Comparison of ENCODE assay signal across 8 cellular contexts in the genomic region with DNA sequence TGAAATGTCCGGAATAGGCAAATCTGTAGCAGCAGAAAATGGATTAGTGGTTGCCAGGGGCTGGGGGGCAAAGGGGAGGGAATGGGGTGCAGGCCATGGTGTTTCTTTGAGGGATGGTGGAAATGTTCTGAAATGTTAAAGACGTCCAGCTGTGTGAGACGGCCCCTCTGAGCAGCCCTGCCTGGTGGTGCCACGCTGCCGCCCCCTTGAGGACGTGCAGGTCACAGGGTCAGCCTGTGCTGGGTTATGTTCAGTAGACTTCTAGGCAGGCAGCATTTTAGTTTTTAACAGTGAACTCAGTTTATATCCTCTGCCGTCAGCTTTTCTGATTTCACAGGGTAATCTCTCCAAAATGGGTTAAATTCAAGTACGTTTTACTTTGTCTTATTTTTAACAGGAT. TPM values are rescaled to one million over a fixed set of nuclear protein-coding genes. Genes with fewer than 3 reads are reported as not detected.
DNase-seq lines count a peak whose midpoint lies in the region; TF ChIP-seq lines count a peak whose summit lies in the region.

No MANE protein-coding gene starts in this region.

- peak overlapping the region; percentile 90 for H3K27ac Mint-ChIP-seq in activated T-helper 2 cell treated with anti-CD3 and anti-CD28 coated beads, Interferon-gamma antibody, Interleukin-2, Interleukin-4, amounts not matched to agents 10 μg/mL and 5 μg/mL and 100 μg/mL, durations not matched to agents 14 hours and 24 hours and 36 hours

- H3K36me3 ChIP-seq in MM.1S (replicated peaks; ENCODE audit: insufficient read depth, low read length): no peaks in the 10 kb centered on the region
- no peaks in the 10 kb centered on the region for H3K36me3 ChIP-seq in parathyroid adenoma (ENCODE audit: control insufficient read depth, insufficient read depth, low read length)

- peaks cover 35% of the 10 kb centered on the region for H3K4me1 Mint-ChIP-seq in activated T-helper 2 cell treated with anti-CD3 and anti-CD28 coated beads, Interferon-gamma antibody, Interleukin-2, Interleukin-4, amounts not matched to agents 10 μg/mL and 5 μg/mL and 100 μg/mL, durations not matched to agents 14 hours and 24 hours and 36 hours (ENCODE audit: low read depth)

- H2AFZ ChIP-seq in MM.1S (ENCODE audit: low read length) (no peak overlapping the region), parathyroid adenoma (no peak overlapping the region)

- TF ChIP-seq CTCF in MM.1S (IDR thresholded peaks at IDR 0.05; ENCODE audit: low read length) (peak; percentile 50), parathyroid adenoma (IDR thresholded peaks at IDR 0.05) (no peak)

- H3K27ac ChIP-seq in MM.1S (ENCODE audit: low read length) (no peak overlapping the region), parathyroid adenoma (peak overlapping the region; percentile 5)

- H3K36me3 Mint-ChIP-seq in activated T-helper 2 cell treated with anti-CD3 and anti-CD28 coated beads, Interferon-gamma antibody, Interleukin-2, Interleukin-4, amounts not matched to agents 10 μg/mL and 5 μg/mL and 100 μg/mL, durations not matched to agents 14 hours and 24 hours and 36 hours (ENCODE audit: low read depth): peaks cover 65% of the 10 kb centered on the region

- H3K27me3 ChIP-seq in MM.1S (replicated peaks; ENCODE audit: insufficient read depth, low read length) (no peaks in the 10 kb centered on the region), parathyroid adenoma (ENCODE audit: control insufficient read depth, insufficient read depth, low read length) (no peaks in the 10 kb centered on the region)

- H3K9me3 Mint-ChIP-seq in activated T-helper 2 cell treated with anti-CD3 and anti-CD28 coated beads, Interferon-gamma antibody, Interleukin-2, Interleukin-4, amounts not matched to agents 10 μg/mL and 5 μg/mL and 100 μg/mL, durations not matched to agents 14 hours and 24 hours and 36 hours: no peaks in the 10 kb centered on the region

- no peak overlapping the region for H3K4me2 ChIP-seq in MM.1S (ENCODE audit: low read depth, low read length)
- no peak overlapping the region for H3K4me2 ChIP-seq in parathyroid adenoma (ENCODE audit: low read length)

- H3K4me3 ChIP-seq in MM.1S (ENCODE audit: low read length): no peak overlapping the region
- H3K4me3 ChIP-seq in parathyroid adenoma (ENCODE audit: low read depth, low read length): no peak overlapping the region

- H3K79me2 ChIP-seq in MM.1S (ENCODE audit: low read length): no peaks in the 10 kb centered on the region
- H3K79me2 ChIP-seq in parathyroid adenoma: peaks cover 13% of the 10 kb centered on the region

- H3K9ac ChIP-seq in MM.1S (ENCODE audit: low read length): no peak overlapping the region
- no peak overlapping the region for H3K9ac ChIP-seq in parathyroid adenoma

- H3K4me1 ChIP-seq in MM.1S (ENCODE audit: low read length) (peaks cover 6% of the 10 kb centered on the region), parathyroid adenoma (peaks cover 8% of the 10 kb centered on the region)

- H4K20me1 ChIP-seq in MM.1S (ENCODE audit: insufficient read depth, low read length): 0 out of 2 replicates have a peak, but pooled peaks cover 3% of the 10 kb centered on the region

- H3K27me3 Mint-ChIP-seq in activated T-helper 2 cell treated with anti-CD3 and anti-CD28 coated beads, Interferon-gamma antibody, Interleukin-2, Interleukin-4, amounts not matched to agents 10 μg/mL and 5 μg/mL and 100 μg/mL, durations not matched to agents 14 hours and 24 hours and 36 hours (ENCODE audit: low read depth): no peaks in the 10 kb centered on the region

- DNase-seq in D341Med (ENCODE audit: low spot score) (peak; percentile 60), MM.1S (no peak), NCI-H2107 treated with DMSO at 0.1 percent for 48 hours (lab: John Stamatoyannopoulos, UW; ENCODE audit: unreplicated experiment) (no peak), HCEC 1CT (no peak), retina (no peak), NCI-H2227 treated with DMSO at 0.1 percent for 48 hours (lab: John Stamatoyannopoulos, UW) (no peak)
- no peak for DNase-seq in activated T-helper 2 cell treated with anti-CD3 and anti-CD28 coated beads, Interferon-gamma antibody, Interleukin-2, Interleukin-4, amounts not matched to agents 10 μg/mL and 5 μg/mL and 100 μg/mL, durations not matched to agents 14 hours and 24 hours and 36 hours (ENCODE audit: low spot score)

- intact Hi-C loops in activated T-helper 2 cell treated with anti-CD3 and anti-CD28 coated beads, Interferon-gamma antibody, Interleukin-2, Interleukin-4, amounts not matched to agents 10 μg/mL and 5 μg/mL and 100 μg/mL, durations not matched to agents 14 hours and 24 hours and 36 hours (cut with micrococcal nuclease): loop anchor here (2.0 to 5.0 kb wide), 3 partner anchors 118 to 322 kb away; partner anchors contain the start of genes ABCB8 and CHPF2

- H3K9me3 ChIP-seq in MM.1S (replicated peaks; ENCODE audit: insufficient read depth, low read length): no peaks in the 10 kb centered on the region
- H3K9me3 ChIP-seq in parathyroid adenoma (ENCODE audit: control insufficient read depth, low read length): no peaks in the 10 kb centered on the region

- no peaks in the 10 kb centered on the region for H3K9me2 ChIP-seq in MM.1S (replicated peaks; ENCODE audit: insufficient read depth, low read length)

- H3F3A ChIP-seq in MM.1S (ENCODE audit: insufficient read depth, low read length): peaks cover 11% of the 10 kb centered on the region; the same call in 1 of the 2 replicates

- peak overlapping the region; percentile 54 for H3K4me3 Mint-ChIP-seq in activated T-helper 2 cell treated with anti-CD3 and anti-CD28 coated beads, Interferon-gamma antibody, Interleukin-2, Interleukin-4, amounts not matched to agents 10 μg/mL and 5 μg/mL and 100 μg/mL, durations not matched to agents 14 hours and 24 hours and 36 hours (ENCODE audit: low read depth)

RNA-seq across cellular contexts. Expression of gene NUB1, which starts 9.4 kb away (rescaled TPM):
- 49.2 and 57.0 TPM in 2 replicates for total RNA-seq in activated T-helper 2 cell treated with anti-CD3 and anti-CD28 coated beads, Interferon-gamma antibody, Interleukin-2, Interleukin-4, amounts not matched to agents 10 μg/mL and 5 μg/mL and 100 μg/mL, durations not matched to agents 14 hours and 24 hours and 36 hours

RNA-seq across cellular contexts. Expression of gene WDR86, which starts 58.8 kb away (rescaled TPM):
- total RNA-seq in activated T-helper 2 cell treated with anti-CD3 and anti-CD28 coated beads, Interferon-gamma antibody, Interleukin-2, Interleukin-4, amounts not matched to agents 10 μg/mL and 5 μg/mL and 100 μg/mL, durations not matched to agents 14 hours and 24 hours and 36 hours: not detected in 2 replicates
